8 cellular contexts compared by ENCODE assay signal in genomic region chr2:98508690-98509054, GRCh38.
A peak's percentile ranks its signal among the peaks of the same experiment; 100 is the strongest.
DNase-seq lines count a peak whose midpoint lies in the region; ATAC-seq and TF ChIP-seq lines count a peak whose summit lies in the region.

No MANE protein-coding gene starts in this region.

- H3K36me3 Mint-ChIP-seq in CD4-positive, alpha-beta T cell (ENCODE audit: low read depth): peaks cover 61% of the 10 kb centered on the region

- H3K4me3 ChIP-seq in coronary artery: no peak overlapping the region

- no peaks in the 10 kb centered on the region for H3K27me3 Mint-ChIP-seq in CD4-positive, alpha-beta T cell

- H3K4me1 Mint-ChIP-seq in CD4-positive, alpha-beta T cell (ENCODE audit: low read depth): peaks cover 93% of the 10 kb centered on the region

- no peaks in the 10 kb centered on the region for H3K9me3 Mint-ChIP-seq in CD4-positive, alpha-beta T cell

- H3K27ac Mint-ChIP-seq in CD4-positive, alpha-beta T cell: peak overlapping the region; percentile 83

- H3K9me3 ChIP-seq in CD4-positive, alpha-beta T cell (ENCODE audit: control insufficient read depth, low read length): no peaks in the 10 kb centered on the region

- H3K27ac ChIP-seq in CD4-positive, alpha-beta T cell (ENCODE audit: low read depth, low read length): no peak overlapping the region
- H3K27ac ChIP-seq in coronary artery: peak overlapping the region; percentile 14 to 81

- H3K4me3 Mint-ChIP-seq in CD4-positive, alpha-beta T cell: peak overlapping the region; percentile 49

- DNase-seq in CD4-positive, alpha-beta T cell: peak in 8 of 10 experiments; percentile 16 to 65 (median 37)
- peak; percentile 82 for DNase-seq in activated CD4-positive, alpha-beta T cell treated with anti-CD3 and anti-CD28 coated beads for 48 hours
- DNase-seq in coronary artery (ENCODE audit: low spot score): no peak
- peak; percentile 75 for DNase-seq in sciatic nerve (ENCODE audit: low spot score)
- no peak for DNase-seq in AG08395 (ENCODE audit: low spot score)

- no peak for TF ChIP-seq CTCF in CD4-positive, alpha-beta T cell (IDR thresholded peaks at IDR 0.05)
- no peak for TF ChIP-seq CTCF in coronary artery (IDR thresholded peaks at IDR 0.05)

- intact Hi-C loops in CD4-positive, alpha-beta T cell (cut with DNase I, micrococcal nuclease): loop anchor here in 1 of 2 experiments (1.0 to 5.0 kb wide), 2 partner anchors 47 to 61 kb away; no protein-coding TSS in a partner anchor
- intact Hi-C loops in sciatic nerve (cut with DNase I): no loop called here

- POLR2A ChIA-PET in CD4-positive, alpha-beta T cell (lab: Charles Lee): no interaction called here

- peak; percentile 88 for ATAC-seq in CD4-positive, alpha-beta T cell (ENCODE audit: poor library complexity)
- ATAC-seq in sciatic nerve (peak; percentile 77), GM19452 (IDR thresholded peaks at IDR 0.05; ENCODE audit: unreplicated experiment) (no peak), GM21526 (IDR thresholded peaks at IDR 0.05; ENCODE audit: low FRiP score, unreplicated experiment) (no peak), HG03439 (IDR thresholded peaks at IDR 0.05; ENCODE audit: unreplicated experiment) (no peak)

- no peaks in the 10 kb centered on the region for H3K27me3 ChIP-seq in CD4-positive, alpha-beta T cell (ENCODE audit: control insufficient read depth, insufficient read depth, low read length)

- CTCF ChIA-PET in CD4-positive, alpha-beta T cell (lab: Charles Lee): interaction anchor here (1.0 kb wide), 1 partner anchor 21 kb away, joined by 3 read pairs; no protein-coding TSS in a partner anchor

Comparison
In these comparisons a context has a peak if more than half of its experiments do, and no peak if none do; other contexts are left out.
1. ATAC-seq: peak in CD4-positive, alpha-beta T cell (single experiment) and sciatic nerve (single experiment); none in GM19452 (single experiment), GM21526 (single experiment) and HG03439 (single experiment).
2. DNase-seq: peak in CD4-positive, alpha-beta T cell (8 of 10), activated CD4-positive, alpha-beta T cell treated with anti-CD3 and anti-CD28 coated beads for 48 hours (single experiment) and sciatic nerve (single experiment); none in coronary artery (single experiment) and AG08395 (single experiment).